ENCODE assay signal across 8 cellular contexts in genomic region chr10:102066421-102067068, GRCh38. TPM values are rescaled to one million over a fixed set of nuclear protein-coding genes. Genes with fewer than 3 reads are reported as not detected.
DNase-seq lines count a peak whose midpoint lies in the region; ATAC-seq, FAIRE-seq and TF ChIP-seq lines count a peak whose summit lies in the region.

No MANE protein-coding gene starts in this region.

- FAIRE-seq in D721Med (lab: Jason Lieb, UNC) = no peak

- H3K36me3 Mint-ChIP-seq in GM23338 (ENCODE audit: low read depth) = no peaks in the 10 kb centered on the region

- peak overlapping the region; percentile 80 for H3K4me2 ChIP-seq in GM23338

- H3K4me3 ChIP-seq in GM23338 = peak overlapping the region; percentile 90
- H3K4me3 ChIP-seq in RWPE2 (ENCODE audit: severe bottlenecking) = peak overlapping the region; percentile 53
- H3K4me3 ChIP-seq in esophagus squamous epithelium = peak overlapping the region; percentile 62 to 94 (median 81)
- peak overlapping the region; percentile 80 for H3K4me3 ChIP-seq in skeletal muscle cell (ENCODE audit: low read depth, low read length)

- intact Hi-C loops in esophagus squamous epithelium (cut with DNase I) = no loop called here

- DNase-seq in GM23338 (ENCODE audit: low spot score) (no peak), RWPE2 (ENCODE audit: low spot score) (no peak), esophagus squamous epithelium (lab: John Stamatoyannopoulos, UW) (no peak), skeletal muscle cell (ENCODE audit: low read depth) (no peak), COLO829 (ENCODE audit: low spot score) (no peak), D721Med (ENCODE audit: insufficient read length, low spot score) (no peak)
- DNase-seq in stimulated activated CD4-positive, alpha-beta T cell treated with anti-CD3 and anti-CD28 coated beads, Interleukin-4, amount 100 ng/mL, for 4 hours = no peak
- no peak for DNase-seq in activated CD8-positive, alpha-beta memory T cell treated with anti-CD3 and anti-CD28 coated beads, Interleukin-2, amount 50 U/mL, for 48 hours

- whole genome bisulfite sequencing in esophagus squamous epithelium, 2 donors = 56 to 65% methylated on average over 7 to 8 of the region's 15 CpGs

- peaks cover 14% of the 10 kb centered on the region; the same call in 2 of the 3 replicates for H3K4me1 Mint-ChIP-seq in GM23338

- TF ChIP-seq CTCF in GM23338 (conservative IDR thresholded peaks at IDR 0.05; ENCODE audit: low read depth in 2 of 2) = no peak
- TF ChIP-seq CTCF in RWPE2 (IDR thresholded peaks at IDR 0.05; ENCODE audit: poor library complexity, severe bottlenecking) = no peak
- no peak for TF ChIP-seq CTCF in esophagus squamous epithelium (IDR thresholded peaks at IDR 0.05)
- TF ChIP-seq CTCF in D721Med (IDR thresholded peaks at IDR 0.05; ENCODE audit: insufficient read depth, missing control alignments) = no peak

- no peaks in the 10 kb centered on the region for H3K9me2 ChIP-seq in GM23338 (ENCODE audit: insufficient read depth)

- no peaks in the 10 kb centered on the region for H3K27me3 Mint-ChIP-seq in GM23338 (ENCODE audit: insufficient read depth, low read depth, poor library complexity)

- H3K79me2 ChIP-seq in GM23338 (replicated peaks; ENCODE audit: insufficient read depth) = no peaks in the 10 kb centered on the region; the same call in 1 of the 2 replicates

- H3K9me3 ChIP-seq in RWPE2 (ENCODE audit: severe bottlenecking) = no peaks in the 10 kb centered on the region
- no peaks in the 10 kb centered on the region for H3K9me3 ChIP-seq in esophagus squamous epithelium

- H3K4me1 ChIP-seq in GM23338 (ENCODE audit: insufficient read depth) (peaks cover 4% of the 10 kb centered on the region; the same call in 1 of the 2 replicates), RWPE2 (ENCODE audit: insufficient read depth, poor library complexity, severe bottlenecking) (peaks cover 4% of the 10 kb centered on the region), esophagus squamous epithelium (peaks cover 18 to 42% (median 26%) of the 10 kb centered on the region in 3 donors)

- no peak for ATAC-seq in GM23338
- no peak for ATAC-seq in RWPE2 (ENCODE audit: low read depth)

- H4K20me1 ChIP-seq in GM23338 (replicated peaks; ENCODE audit: insufficient read depth) = no peaks in the 10 kb centered on the region

- no peak overlapping the region for H2AFZ ChIP-seq in GM23338

- TF ChIP-seq POLR2A in esophagus squamous epithelium (IDR thresholded peaks at IDR 0.05) = no peak

- H3K4me3 Mint-ChIP-seq in GM23338 = peak overlapping the region; percentile 82

- H3K9me3 Mint-ChIP-seq in GM23338 = no peaks in the 10 kb centered on the region

- H3K27me3 ChIP-seq in GM23338 (ENCODE audit: insufficient read depth) (no peaks in the 10 kb centered on the region), RWPE2 (ENCODE audit: insufficient read depth, poor library complexity, severe bottlenecking) (no peaks in the 10 kb centered on the region), esophagus squamous epithelium (no peaks in the 10 kb centered on the region)

- H3K27ac ChIP-seq in GM23338 (ENCODE audit: low read depth) (no peak overlapping the region), RWPE2 (ENCODE audit: poor library complexity, severe bottlenecking) (peak overlapping the region; percentile 62), esophagus squamous epithelium (peak overlapping the region; percentile 85 to 97 (median 91))

- H3K27ac Mint-ChIP-seq in GM23338 = no peak overlapping the region

- no peaks in the 10 kb centered on the region for H3K36me3 ChIP-seq in GM23338 (ENCODE audit: insufficient read depth)
- H3K36me3 ChIP-seq in RWPE2 (ENCODE audit: low read depth) = peaks cover 8% of the 10 kb centered on the region; the same call in 1 of the 2 replicates
- H3K36me3 ChIP-seq in esophagus squamous epithelium = peaks cover 0 to 41% (median 4%) of the 10 kb centered on the region in 3 donors

- H3F3A ChIP-seq in GM23338 (replicated peaks; ENCODE audit: low read depth) = peaks cover 10% of the 10 kb centered on the region; the same call in 1 of the 2 replicates

TF ChIP-seq in GM23338, 12 proteins besides CTCF, POLR2A, EP300 and RAD21 (continues in another document):
- TF ChIP-seq EZH2phosphoT487 (IDR thresholded peaks at IDR 0.05; ENCODE audit: unreplicated experiment) (no peak), CREB1 (CRISPR knock-in tag; IDR thresholded peaks at IDR 0.05; ENCODE audit: low read depth) (no peak), NANOG (IDR thresholded peaks at IDR 0.05; ENCODE audit: borderline replicate concordance) (no peak), JUNB (IDR thresholded peaks at IDR 0.05; ENCODE audit: unreplicated experiment) (no peak), EZH2 (IDR thresholded peaks at IDR 0.05; ENCODE audit: low read depth, unreplicated experiment) (no peak), STAT1 (IDR thresholded peaks at IDR 0.05; ENCODE audit: unreplicated experiment) (no peak), ZNF462 (CRISPR knock-in tag; IDR thresholded peaks at IDR 0.05) (no peak), ZNF331 (CRISPR knock-in tag; IDR thresholded peaks at IDR 0.05; ENCODE audit: low read depth) (no peak), POLR2AphosphoS5 (IDR thresholded peaks at IDR 0.05; ENCODE audit: low read depth) (no peak), ZNF114 (CRISPR knock-in tag; IDR thresholded peaks at IDR 0.05) (no peak)

RNA-seq across cellular contexts. Expression of gene HPS6, which starts 1.4 kb away (rescaled TPM):
- 20.3 and 28.7 TPM in 2 replicates for total RNA-seq in GM23338 (2014; rRNA removed; shearing (Covaris generic))
- polyA plus RNA-seq in GM23338 (2016; fragmentation: Nextera tagmentation; extraction: Ambion mirVana) = 4.2 and 4.3 TPM in 2 replicates
- total RNA-seq in esophagus squamous epithelium = 10 to 100 TPM; 22.7 to 29.4 (median 23.3) TPM

RNA-seq across cellular contexts. Expression of gene ARMH3, which starts 10.6 kb away (rescaled TPM):
- total RNA-seq in GM23338 (2014; rRNA removed; shearing (Covaris generic)) = 11.1 and 97.4 TPM in 2 replicates
- polyA plus RNA-seq in GM23338 (2016; fragmentation: Nextera tagmentation; extraction: Ambion mirVana) = 8.0 and 8.7 TPM in 2 replicates
- total RNA-seq in esophagus squamous epithelium = 10 to 100 TPM; 13.3 to 17.2 (median 16.1) TPM

RNA-seq across cellular contexts. Expression of gene LDB1, which starts 53.6 kb away (rescaled TPM):
- 52.9 and 69.3 TPM in 2 replicates for total RNA-seq in GM23338 (2014; rRNA removed; shearing (Covaris generic))
- 16.3 and 19.4 TPM in 2 replicates for polyA plus RNA-seq in GM23338 (2016; fragmentation: Nextera tagmentation; extraction: Ambion mirVana)
- 10 to 100 TPM; 26.2 to 54.0 (median 27.3) TPM for total RNA-seq in esophagus squamous epithelium
